In genomic region chr1:231334079-231334666, GRCh38 we compare ENCODE assay signal across 1 cellular context.
TF ChIP-seq lines count a peak whose summit lies in the region.

No MANE protein-coding gene starts in this region.

TF ChIP-seq in WTC11, 78 proteins besides CTCF, POLR2A, EP300 and RAD21 (continued from another document):
- TF ChIP-seq USF2 (CRISPR knock-in tag; IDR thresholded peaks at IDR 0.05) (no peak), E2F4 (CRISPR knock-in tag; IDR thresholded peaks at IDR 0.05; ENCODE audit: borderline replicate concordance, low read depth) (no peak), FOXK1 (CRISPR knock-in tag; IDR thresholded peaks at IDR 0.05) (no peak)
